ENCODE assay signal across 1 cellular context in genomic region chr17:80668375-80669149, GRCh38.
TF ChIP-seq lines count a peak whose summit lies in the region.

No MANE protein-coding gene starts in this region.

TF ChIP-seq in WTC11, 78 proteins besides CTCF, POLR2A, EP300 and RAD21 (continued from another document):
- TF ChIP-seq, protein P1, sequence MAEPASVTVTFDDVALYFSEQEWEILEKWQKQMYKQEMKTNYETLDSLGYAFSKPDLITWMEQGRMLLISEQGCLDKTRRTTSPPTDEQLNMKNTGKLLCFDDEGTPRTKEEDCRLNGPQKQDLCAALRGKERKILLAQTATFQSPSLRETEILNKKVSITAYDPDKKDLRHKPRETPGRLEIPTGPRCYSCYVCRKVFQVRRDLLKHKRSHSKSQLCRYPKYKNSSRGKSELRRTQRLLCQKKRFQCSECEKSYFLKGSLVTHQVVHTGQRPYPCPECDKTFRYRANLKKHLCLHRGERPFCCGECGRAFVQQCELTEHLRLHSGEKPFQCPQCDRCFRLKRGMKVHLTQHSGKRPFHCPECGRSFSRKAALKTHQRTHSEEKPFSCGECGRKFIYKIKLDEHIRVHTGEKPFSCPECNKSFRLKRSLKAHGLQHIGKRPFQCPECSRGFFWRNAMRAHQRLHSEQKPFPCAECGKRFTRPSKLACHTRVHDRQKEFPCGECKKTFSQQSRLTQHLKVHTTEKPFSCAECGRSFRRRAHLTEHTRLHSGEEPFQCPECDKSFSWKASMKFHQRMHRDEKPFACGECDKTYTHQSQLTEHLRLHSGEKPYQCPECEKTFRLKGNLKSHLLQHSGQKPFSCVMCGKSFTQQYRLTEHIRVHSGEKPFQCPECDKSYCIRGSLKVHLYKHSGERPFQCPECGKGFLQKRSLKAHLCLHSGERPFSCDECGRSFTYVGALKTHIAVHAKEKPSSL (CRISPR knock-in tag; conservative IDR thresholded peaks at IDR 0.05): no peak
- TF ChIP-seq MYBL2 (CRISPR knock-in tag; IDR thresholded peaks at IDR 0.05) (no peak), MLX (CRISPR knock-in tag; IDR thresholded peaks at IDR 0.05) (no peak)
